15 cellular contexts compared by ENCODE assay signal in genomic region chr11:117849781-117850414, GRCh38. TPM values are rescaled to one million over a fixed set of nuclear protein-coding genes. Genes with fewer than 3 reads are reported as not detected.
"Had no signal": no experiment of that assay in that cellular context is flagged by ENCODE, and none has a peak within 500 bp of the region (broad histone marks: within the 10 kb centered on the region; RNA-seq: fewer than 3 reads in every experiment).

No MANE protein-coding gene starts in this region.

- H3K36me3 Mint-ChIP-seq: memory B cell had no signal

- H3K4me1 Mint-ChIP-seq: memory B cell had no signal

- H3K27ac ChIP-seq: esophagus squamous epithelium, thyroid gland had no signal

- DNase-seq: activated CD4-positive, alpha-beta T cell treated with anti-CD3 and anti-CD28 coated beads, Interleukin-2, amount 10 ng/mL, durations not matched to agents 24 days and 14 days; activated naive CD4-positive, alpha-beta T cell treated with anti-CD3 and anti-CD28 coated beads for 36 hours; activated naive CD8-positive, alpha-beta T cell treated with anti-CD3 and anti-CD28 coated beads, Interleukin-2, amount 50 U/mL, for 24 hours; anterior cingulate cortex; cortex of kidney; effector CD4-positive, alpha-beta T cell; esophagus squamous epithelium; naive thymus-derived CD4-positive, alpha-beta T cell; sigmoid colon; stimulated activated naive CD4-positive, alpha-beta T cell; T-cell; T-helper 9 cell; thyroid gland had no signal

- H3K27ac Mint-ChIP-seq: activated CD4-positive, alpha-beta T cell treated with anti-CD3 and anti-CD28 coated beads, Interleukin-2, amount 10 ng/mL, durations not matched to agents 24 days and 14 days; activated naive CD4-positive, alpha-beta T cell treated with anti-CD3 and anti-CD28 coated beads for 36 hours; activated naive CD8-positive, alpha-beta T cell treated with anti-CD3 and anti-CD28 coated beads, Interleukin-2, amount 50 U/mL, for 24 hours; memory B cell; naive thymus-derived CD4-positive, alpha-beta T cell; T-cell had no signal

- ATAC-seq: activated naive CD8-positive, alpha-beta T cell treated with anti-CD3 and anti-CD28 coated beads, Interleukin-2, amount 50 U/mL, for 24 hours; naive thymus-derived CD4-positive, alpha-beta T cell; SK-N-SH treated with all-trans-retinoic acid at 6 μM for 48 hours; T-cell had no signal

- H3K4me3 Mint-ChIP-seq: activated CD4-positive, alpha-beta T cell treated with anti-CD3 and anti-CD28 coated beads, Interleukin-2, amount 10 ng/mL, durations not matched to agents 24 days and 14 days; activated naive CD4-positive, alpha-beta T cell treated with anti-CD3 and anti-CD28 coated beads for 36 hours; activated naive CD8-positive, alpha-beta T cell treated with anti-CD3 and anti-CD28 coated beads, Interleukin-2, amount 50 U/mL, for 24 hours; memory B cell; naive thymus-derived CD4-positive, alpha-beta T cell; T-cell had no signal

- H3K4me3 ChIP-seq: esophagus squamous epithelium, sigmoid colon, thyroid gland had no signal

RNA-seq across cellular contexts. Expression of gene FXYD6, which starts 26.6 kb away (rescaled TPM):
- total RNA-seq: activated CD4-positive, alpha-beta T cell treated with anti-CD3 and anti-CD28 coated beads, Interleukin-2, amount 10 ng/mL, durations not matched to agents 24 days and 14 days; activated naive CD4-positive, alpha-beta T cell treated with anti-CD3 and anti-CD28 coated beads for 36 hours had no signal
